In the genomic region with DNA sequence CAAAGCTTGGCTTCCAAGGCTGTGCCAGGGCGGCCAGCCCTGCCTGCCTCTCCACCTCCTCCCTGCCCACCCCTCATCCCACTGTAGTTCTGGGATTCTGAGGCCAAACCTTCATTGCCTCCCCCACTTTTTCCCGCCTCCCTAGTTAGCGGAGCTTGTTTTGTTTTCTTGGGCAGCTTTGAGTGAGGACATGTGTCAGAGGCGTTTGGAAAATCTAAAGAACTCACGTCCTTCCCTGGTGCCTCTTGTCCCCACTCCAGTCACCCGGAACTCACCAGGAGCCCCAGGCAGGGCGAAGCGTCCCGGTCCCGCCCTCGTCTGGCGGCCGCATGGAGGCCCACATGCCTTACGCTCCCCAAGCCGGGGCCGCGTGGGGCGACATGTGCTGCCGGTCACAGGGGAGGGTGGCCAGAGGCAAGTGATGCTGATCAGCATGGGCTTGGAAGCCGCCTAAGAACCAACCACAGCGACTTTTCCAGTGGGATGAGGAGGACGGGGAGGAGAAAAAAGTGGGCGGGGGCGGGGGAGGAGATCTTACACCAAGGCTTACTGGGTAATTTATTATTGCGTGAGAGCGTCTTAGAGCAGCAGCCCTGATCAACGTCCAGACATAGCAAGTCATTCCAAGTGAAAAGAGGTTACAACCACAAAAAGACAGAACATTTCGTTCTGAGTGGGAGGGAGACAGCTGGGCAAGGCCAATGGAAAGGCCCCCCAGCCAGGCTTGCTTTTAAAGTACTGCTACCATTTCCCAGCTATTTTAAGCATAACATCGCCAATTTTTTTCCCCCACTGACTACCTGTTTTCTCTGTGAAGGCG, we compare ENCODE assay signal across 1 cellular context.
TF ChIP-seq lines count a peak whose summit lies in the region.

No MANE protein-coding gene starts in this region.

TF ChIP-seq in K562, 482 proteins besides CTCF, POLR2A, EP300 and RAD21 (continued from another document and continues in another):
- TF ChIP-seq, protein P1, sequence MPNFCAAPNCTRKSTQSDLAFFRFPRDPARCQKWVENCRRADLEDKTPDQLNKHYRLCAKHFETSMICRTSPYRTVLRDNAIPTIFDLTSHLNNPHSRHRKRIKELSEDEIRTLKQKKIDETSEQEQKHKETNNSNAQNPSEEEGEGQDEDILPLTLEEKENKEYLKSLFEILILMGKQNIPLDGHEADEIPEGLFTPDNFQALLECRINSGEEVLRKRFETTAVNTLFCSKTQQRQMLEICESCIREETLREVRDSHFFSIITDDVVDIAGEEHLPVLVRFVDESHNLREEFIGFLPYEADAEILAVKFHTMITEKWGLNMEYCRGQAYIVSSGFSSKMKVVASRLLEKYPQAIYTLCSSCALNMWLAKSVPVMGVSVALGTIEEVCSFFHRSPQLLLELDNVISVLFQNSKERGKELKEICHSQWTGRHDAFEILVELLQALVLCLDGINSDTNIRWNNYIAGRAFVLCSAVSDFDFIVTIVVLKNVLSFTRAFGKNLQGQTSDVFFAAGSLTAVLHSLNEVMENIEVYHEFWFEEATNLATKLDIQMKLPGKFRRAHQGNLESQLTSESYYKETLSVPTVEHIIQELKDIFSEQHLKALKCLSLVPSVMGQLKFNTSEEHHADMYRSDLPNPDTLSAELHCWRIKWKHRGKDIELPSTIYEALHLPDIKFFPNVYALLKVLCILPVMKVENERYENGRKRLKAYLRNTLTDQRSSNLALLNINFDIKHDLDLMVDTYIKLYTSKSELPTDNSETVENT (CRISPR knock-in tag; IDR thresholded peaks at IDR 0.05): no peak
- TF ChIP-seq TSC22D4 (tag; IDR thresholded peaks at IDR 0.05) (no peak), KDM2B (CRISPR knock-in tag; IDR thresholded peaks at IDR 0.05) (no peak), NFATC3 (IDR thresholded peaks at IDR 0.05) (no peak), HDAC6 (IDR thresholded peaks at IDR 0.05; ENCODE audit: low read depth, low read length) (no peak), SOX6 (IDR thresholded peaks at IDR 0.05) (no peak), BDP1 (IDR thresholded peaks at IDR 0.05; ENCODE audit: insufficient read depth, insufficient read length) (no peak), PML (IDR thresholded peaks at IDR 0.05; ENCODE audit: low read length) (no peak; the same call in 1 of the 2 replicates), ARID1B (IDR thresholded peaks at IDR 0.05) (no peak), ZNF12 (CRISPR knock-in tag; IDR thresholded peaks at IDR 0.05) (no peak), ZEB2 (IDR thresholded peaks at IDR 0.05) (no peak), RFX7 (CRISPR knock-in tag; IDR thresholded peaks at IDR 0.05) (no peak), ZNF408 (CRISPR knock-in tag; IDR thresholded peaks at IDR 0.05; ENCODE audit: low read depth) (no peak), SMAD2 (IDR thresholded peaks at IDR 0.05; ENCODE audit: low read depth, low read length) (no peak), ZNF79 (CRISPR knock-in tag; IDR thresholded peaks at IDR 0.05; ENCODE audit: low read depth) (no peak), LEF1 (IDR thresholded peaks at IDR 0.05) (no peak), TFAM (CRISPR knock-in tag; conservative IDR thresholded peaks at IDR 0.05) (no peak), ZNF274 (IDR thresholded peaks at IDR 0.05; ENCODE audit: borderline replicate concordance, low read depth, low read length) (no peak), NELFE (IDR thresholded peaks at IDR 0.05; ENCODE audit: insufficient read depth, insufficient read length) (no peak), SAFB2 (IDR thresholded peaks at IDR 0.05; ENCODE audit: borderline replicate concordance, low read depth, low read length, severe bottlenecking) (no peak), TOE1 (IDR thresholded peaks at IDR 0.05; ENCODE audit: borderline replicate concordance) (no peak; the same call in 1 of the 2 replicates), TOE1 (CRISPR knock-in tag; IDR thresholded peaks at IDR 0.05; ENCODE audit: borderline replicate concordance, low read depth) (no peak), ADNP (tag; IDR thresholded peaks at IDR 0.05) (no peak), BCL6 (CRISPR knock-in tag; IDR thresholded peaks at IDR 0.05) (no peak), ZNF583 (CRISPR knock-in tag; IDR thresholded peaks at IDR 0.05) (no peak), LCOR (CRISPR knock-in tag; IDR thresholded peaks at IDR 0.05) (peak; percentile 89), PHF21A (IDR thresholded peaks at IDR 0.05; ENCODE audit: borderline replicate concordance, low read depth) (no peak), HDAC3 (IDR thresholded peaks at IDR 0.05; ENCODE audit: borderline replicate concordance, partially characterized antibody) (no peak), NFYB (IDR thresholded peaks at IDR 0.05; ENCODE audit: extremely low read depth, insufficient read length) (no peak), POLR2H (tag; IDR thresholded peaks at IDR 0.05; ENCODE audit: low read depth) (peak; percentile 60; the same call in 1 of the 2 replicates), HEY1 (CRISPR knock-in tag; IDR thresholded peaks at IDR 0.05; ENCODE audit: borderline replicate concordance) (no peak), SMARCA4 (IDR thresholded peaks at IDR 0.05) (no peak), MTA3 (IDR thresholded peaks at IDR 0.05; ENCODE audit: borderline replicate concordance) (0 out of 2 replicates have a peak, but pooled peaks have one; percentile 29), BHLHE40 (IDR thresholded peaks at IDR 0.05; ENCODE audit: low read length) (no peak), RHOXF2B (CRISPR knock-in tag; conservative IDR thresholded peaks at IDR 0.05) (no peak), FOS (IDR thresholded peaks at IDR 0.05; ENCODE audit: extremely low read depth, insufficient read length) (no peak), PTTG1 (tag; IDR thresholded peaks at IDR 0.05; ENCODE audit: low read depth) (no peak), ZNF140 (CRISPR knock-in tag; IDR thresholded peaks at IDR 0.05) (no peak), HMG20A (CRISPR knock-in tag; conservative IDR thresholded peaks at IDR 0.05) (no peak)
- TF ChIP-seq, protein P2, sequence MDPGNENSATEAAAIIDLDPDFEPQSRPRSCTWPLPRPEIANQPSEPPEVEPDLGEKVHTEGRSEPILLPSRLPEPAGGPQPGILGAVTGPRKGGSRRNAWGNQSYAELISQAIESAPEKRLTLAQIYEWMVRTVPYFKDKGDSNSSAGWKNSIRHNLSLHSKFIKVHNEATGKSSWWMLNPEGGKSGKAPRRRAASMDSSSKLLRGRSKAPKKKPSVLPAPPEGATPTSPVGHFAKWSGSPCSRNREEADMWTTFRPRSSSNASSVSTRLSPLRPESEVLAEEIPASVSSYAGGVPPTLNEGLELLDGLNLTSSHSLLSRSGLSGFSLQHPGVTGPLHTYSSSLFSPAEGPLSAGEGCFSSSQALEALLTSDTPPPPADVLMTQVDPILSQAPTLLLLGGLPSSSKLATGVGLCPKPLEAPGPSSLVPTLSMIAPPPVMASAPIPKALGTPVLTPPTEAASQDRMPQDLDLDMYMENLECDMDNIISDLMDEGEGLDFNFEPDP (CRISPR knock-in tag; IDR thresholded peaks at IDR 0.05): no peak
- TF ChIP-seq, protein P3, sequence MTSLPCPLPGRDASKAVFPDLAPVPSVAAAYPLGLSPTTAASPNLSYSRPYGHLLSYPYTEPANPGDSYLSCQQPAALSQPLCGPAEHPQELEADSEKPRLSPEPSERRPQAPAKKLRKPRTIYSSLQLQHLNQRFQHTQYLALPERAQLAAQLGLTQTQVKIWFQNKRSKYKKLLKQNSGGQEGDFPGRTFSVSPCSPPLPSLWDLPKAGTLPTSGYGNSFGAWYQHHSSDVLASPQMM (CRISPR knock-in tag; IDR thresholded peaks at IDR 0.05): no peak
- TF ChIP-seq, protein P4, sequence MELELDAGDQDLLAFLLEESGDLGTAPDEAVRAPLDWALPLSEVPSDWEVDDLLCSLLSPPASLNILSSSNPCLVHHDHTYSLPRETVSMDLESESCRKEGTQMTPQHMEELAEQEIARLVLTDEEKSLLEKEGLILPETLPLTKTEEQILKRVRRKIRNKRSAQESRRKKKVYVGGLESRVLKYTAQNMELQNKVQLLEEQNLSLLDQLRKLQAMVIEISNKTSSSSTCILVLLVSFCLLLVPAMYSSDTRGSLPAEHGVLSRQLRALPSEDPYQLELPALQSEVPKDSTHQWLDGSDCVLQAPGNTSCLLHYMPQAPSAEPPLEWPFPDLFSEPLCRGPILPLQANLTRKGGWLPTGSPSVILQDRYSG (tag; conservative IDR thresholded peaks at IDR 0.05; ENCODE audit: low read depth): no peak
- TF ChIP-seq, protein P5, sequence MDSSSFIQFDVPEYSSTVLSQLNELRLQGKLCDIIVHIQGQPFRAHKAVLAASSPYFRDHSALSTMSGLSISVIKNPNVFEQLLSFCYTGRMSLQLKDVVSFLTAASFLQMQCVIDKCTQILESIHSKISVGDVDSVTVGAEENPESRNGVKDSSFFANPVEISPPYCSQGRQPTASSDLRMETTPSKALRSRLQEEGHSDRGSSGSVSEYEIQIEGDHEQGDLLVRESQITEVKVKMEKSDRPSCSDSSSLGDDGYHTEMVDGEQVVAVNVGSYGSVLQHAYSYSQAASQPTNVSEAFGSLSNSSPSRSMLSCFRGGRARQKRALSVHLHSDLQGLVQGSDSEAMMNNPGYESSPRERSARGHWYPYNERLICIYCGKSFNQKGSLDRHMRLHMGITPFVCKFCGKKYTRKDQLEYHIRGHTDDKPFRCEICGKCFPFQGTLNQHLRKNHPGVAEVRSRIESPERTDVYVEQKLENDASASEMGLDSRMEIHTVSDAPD (CRISPR knock-in tag; IDR thresholded peaks at IDR 0.05): no peak
- TF ChIP-seq, protein P6, sequence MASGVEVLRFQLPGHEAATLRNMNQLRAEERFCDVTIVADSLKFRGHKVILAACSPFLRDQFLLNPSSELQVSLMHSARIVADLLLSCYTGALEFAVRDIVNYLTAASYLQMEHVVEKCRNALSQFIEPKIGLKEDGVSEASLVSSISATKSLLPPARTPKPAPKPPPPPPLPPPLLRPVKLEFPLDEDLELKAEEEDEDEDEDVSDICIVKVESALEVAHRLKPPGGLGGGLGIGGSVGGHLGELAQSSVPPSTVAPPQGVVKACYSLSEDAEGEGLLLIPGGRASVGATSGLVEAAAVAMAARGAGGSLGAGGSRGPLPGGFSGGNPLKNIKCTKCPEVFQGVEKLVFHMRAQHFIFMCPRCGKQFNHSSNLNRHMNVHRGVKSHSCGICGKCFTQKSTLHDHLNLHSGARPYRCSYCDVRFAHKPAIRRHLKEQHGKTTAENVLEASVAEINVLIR (CRISPR knock-in tag; IDR thresholded peaks at IDR 0.05): no peak
- TF ChIP-seq, protein P7, sequence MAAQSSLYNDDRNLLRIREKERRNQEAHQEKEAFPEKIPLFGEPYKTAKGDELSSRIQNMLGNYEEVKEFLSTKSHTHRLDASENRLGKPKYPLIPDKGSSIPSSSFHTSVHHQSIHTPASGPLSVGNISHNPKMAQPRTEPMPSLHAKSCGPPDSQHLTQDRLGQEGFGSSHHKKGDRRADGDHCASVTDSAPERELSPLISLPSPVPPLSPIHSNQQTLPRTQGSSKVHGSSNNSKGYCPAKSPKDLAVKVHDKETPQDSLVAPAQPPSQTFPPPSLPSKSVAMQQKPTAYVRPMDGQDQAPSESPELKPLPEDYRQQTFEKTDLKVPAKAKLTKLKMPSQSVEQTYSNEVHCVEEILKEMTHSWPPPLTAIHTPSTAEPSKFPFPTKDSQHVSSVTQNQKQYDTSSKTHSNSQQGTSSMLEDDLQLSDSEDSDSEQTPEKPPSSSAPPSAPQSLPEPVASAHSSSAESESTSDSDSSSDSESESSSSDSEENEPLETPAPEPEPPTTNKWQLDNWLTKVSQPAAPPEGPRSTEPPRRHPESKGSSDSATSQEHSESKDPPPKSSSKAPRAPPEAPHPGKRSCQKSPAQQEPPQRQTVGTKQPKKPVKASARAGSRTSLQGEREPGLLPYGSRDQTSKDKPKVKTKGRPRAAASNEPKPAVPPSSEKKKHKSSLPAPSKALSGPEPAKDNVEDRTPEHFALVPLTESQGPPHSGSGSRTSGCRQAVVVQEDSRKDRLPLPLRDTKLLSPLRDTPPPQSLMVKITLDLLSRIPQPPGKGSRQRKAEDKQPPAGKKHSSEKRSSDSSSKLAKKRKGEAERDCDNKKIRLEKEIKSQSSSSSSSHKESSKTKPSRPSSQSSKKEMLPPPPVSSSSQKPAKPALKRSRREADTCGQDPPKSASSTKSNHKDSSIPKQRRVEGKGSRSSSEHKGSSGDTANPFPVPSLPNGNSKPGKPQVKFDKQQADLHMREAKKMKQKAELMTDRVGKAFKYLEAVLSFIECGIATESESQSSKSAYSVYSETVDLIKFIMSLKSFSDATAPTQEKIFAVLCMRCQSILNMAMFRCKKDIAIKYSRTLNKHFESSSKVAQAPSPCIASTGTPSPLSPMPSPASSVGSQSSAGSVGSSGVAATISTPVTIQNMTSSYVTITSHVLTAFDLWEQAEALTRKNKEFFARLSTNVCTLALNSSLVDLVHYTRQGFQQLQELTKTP (IDR thresholded peaks at IDR 0.05; ENCODE audit: low read depth in 1 of 2, partially characterized antibody in 2 of 2): no peak
- TF ChIP-seq, protein P8, sequence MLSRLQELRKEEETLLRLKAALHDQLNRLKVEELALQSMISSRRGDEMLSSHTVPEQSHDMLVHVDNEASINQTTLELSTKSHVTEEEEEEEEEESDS (CRISPR knock-in tag; IDR thresholded peaks at IDR 0.05): no peak
- TF ChIP-seq, protein P9, sequence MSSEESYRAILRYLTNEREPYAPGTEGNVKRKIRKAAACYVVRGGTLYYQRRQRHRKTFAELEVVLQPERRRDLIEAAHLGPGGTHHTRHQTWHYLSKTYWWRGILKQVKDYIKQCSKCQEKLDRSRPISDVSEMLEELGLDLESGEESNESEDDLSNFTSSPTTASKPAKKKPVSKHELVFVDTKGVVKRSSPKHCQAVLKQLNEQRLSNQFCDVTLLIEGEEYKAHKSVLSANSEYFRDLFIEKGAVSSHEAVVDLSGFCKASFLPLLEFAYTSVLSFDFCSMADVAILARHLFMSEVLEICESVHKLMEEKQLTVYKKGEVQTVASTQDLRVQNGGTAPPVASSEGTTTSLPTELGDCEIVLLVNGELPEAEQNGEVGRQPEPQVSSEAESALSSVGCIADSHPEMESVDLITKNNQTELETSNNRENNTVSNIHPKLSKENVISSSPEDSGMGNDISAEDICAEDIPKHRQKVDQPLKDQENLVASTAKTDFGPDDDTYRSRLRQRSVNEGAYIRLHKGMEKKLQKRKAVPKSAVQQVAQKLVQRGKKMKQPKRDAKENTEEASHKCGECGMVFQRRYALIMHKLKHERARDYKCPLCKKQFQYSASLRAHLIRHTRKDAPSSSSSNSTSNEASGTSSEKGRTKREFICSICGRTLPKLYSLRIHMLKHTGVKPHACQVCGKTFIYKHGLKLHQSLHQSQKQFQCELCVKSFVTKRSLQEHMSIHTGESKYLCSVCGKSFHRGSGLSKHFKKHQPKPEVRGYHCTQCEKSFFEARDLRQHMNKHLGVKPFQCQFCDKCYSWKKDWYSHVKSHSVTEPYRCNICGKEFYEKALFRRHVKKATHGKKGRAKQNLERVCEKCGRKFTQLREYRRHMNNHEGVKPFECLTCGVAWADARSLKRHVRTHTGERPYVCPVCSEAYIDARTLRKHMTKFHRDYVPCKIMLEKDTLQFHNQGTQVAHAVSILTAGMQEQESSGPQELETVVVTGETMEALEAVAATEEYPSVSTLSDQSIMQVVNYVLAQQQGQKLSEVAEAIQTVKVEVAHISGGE (CRISPR knock-in tag; IDR thresholded peaks at IDR 0.05): no peak
